22 cellular contexts compared by ENCODE assay signal in genomic region chr1:162635418-162635817, GRCh38. TPM values are rescaled to one million over a fixed set of nuclear protein-coding genes. Genes with fewer than 3 reads are reported as not detected.
DNase-seq lines count a peak whose midpoint lies in the region; ATAC-seq and TF ChIP-seq lines count a peak whose summit lies in the region.
"Had no signal": no experiment of that assay in that cellular context is flagged by ENCODE, and none has a peak within 500 bp of the region (broad histone marks: within the 10 kb centered on the region; RNA-seq: fewer than 3 reads in every experiment).

No MANE protein-coding gene starts in this region.

- DNase-seq in GM23248 (peak; percentile 50), astrocyte of the cerebellum (ENCODE audit: low read depth) (no peak), mesenchymal stem cell (no peak)
- DNase-seq in activated CD4-positive, alpha-beta T cell treated with anti-CD3 and anti-CD28 coated beads, Interleukin-2, amount 10 ng/mL, durations not matched to agents 7 days and 5 days = no peak
- DNase-seq: activated CD4-positive, alpha-beta T cell treated with anti-CD3 and anti-CD28 coated beads for 48 hours; activated naive CD4-positive, alpha-beta T cell; activated T-cell treated with anti-CD3 and anti-CD28 coated beads for 4 hours; body of pancreas; DND-41; dorsolateral prefrontal cortex; erythroblast; H7; Kasumi-1; NCI-H1105 treated with DMSO at 0.1 percent for 48 hours; stimulated activated CD4-positive, alpha-beta T cell treated with anti-CD3 and anti-CD28 coated beads, Interleukin-4, amount 100 ng/mL, for 4 hours; stimulated activated CD8-positive, alpha-beta memory T cell treated with anti-CD3 and anti-CD28 coated beads, Interleukin-4, amount 100 ng/mL, for 48 hours; testis had no signal

- no peak overlapping the region for H3K4ac ChIP-seq in mesenchymal stem cell (ENCODE audit: low read depth in 1 of 2, low read length in 2 of 2)

- H3K36me3 ChIP-seq in GM23248 (ENCODE audit: low read depth) = peaks cover 10% of the 10 kb centered on the region
- H3K36me3 ChIP-seq in mesenchymal stem cell (ENCODE audit: control insufficient read depth in 1 of 2, insufficient read depth in 2 of 2, low read depth in 1 of 2, low read length in 2 of 2) = peaks cover 0 to 15% of the 10 kb centered on the region in 2 experiments
- peaks cover 0 to 4% (median 0%) of the 10 kb centered on the region in 5 donors for H3K36me3 ChIP-seq in subcutaneous abdominal adipose tissue (ENCODE audit: control insufficient read depth in 5 of 5, insufficient read depth in 5 of 5, low read length in 5 of 5)

- H2AFZ ChIP-seq in GM23248 (no peak overlapping the region), mesenchymal stem cell (ENCODE audit: low read depth, low read length) (no peak overlapping the region)

- H2BK120ac ChIP-seq in mesenchymal stem cell (ENCODE audit: low read depth, low read length) = no peak overlapping the region

- no peak overlapping the region for H4K91ac ChIP-seq in mesenchymal stem cell (ENCODE audit: low read length)

- no peak overlapping the region for H2BK5ac ChIP-seq in mesenchymal stem cell (ENCODE audit: low read depth, low read length, poor library complexity, severe bottlenecking)

- H3K9me3 Mint-ChIP-seq in activated CD4-positive, alpha-beta T cell treated with anti-CD3 and anti-CD28 coated beads, Interleukin-2, amount 10 ng/mL, durations not matched to agents 7 days and 5 days = no peaks in the 10 kb centered on the region

- H3F3A ChIP-seq in GM23248 (ENCODE audit: insufficient read depth) = peaks cover 46% of the 10 kb centered on the region

- POLR2A ChIA-PET in activated CD4-positive, alpha-beta T cell treated with anti-CD3 and anti-CD28 coated beads, Interleukin-2, amount 10 ng/mL, durations not matched to agents 7 days and 5 days (lab: Charles Lee) = no interaction called here

- no peak for ATAC-seq in HG03432 (IDR thresholded peaks at IDR 0.05; ENCODE audit: unreplicated experiment)
- ATAC-seq in HG02759 (IDR thresholded peaks at IDR 0.05; ENCODE audit: unreplicated experiment) = no peak
- ATAC-seq: body of pancreas, Panc1 had no signal

- no peak overlapping the region for H3K14ac ChIP-seq in mesenchymal stem cell (ENCODE audit: low read length in 2 of 2)

- no peaks in the 10 kb centered on the region for H3K9me3 ChIP-seq in GM23248 (ENCODE audit: low read depth)
- no peaks in the 10 kb centered on the region for H3K9me3 ChIP-seq in mesenchymal stem cell (ENCODE audit: control insufficient read depth, low read length)
- no peaks in the 10 kb centered on the region for H3K9me3 ChIP-seq in subcutaneous abdominal adipose tissue (ENCODE audit: control insufficient read depth in 5 of 5, low read length in 5 of 5)
- H3K9me3 ChIP-seq: body of pancreas, testis had no signal

- no peak overlapping the region for H2AK5ac ChIP-seq in mesenchymal stem cell (ENCODE audit: low read length, severe bottlenecking)

- no peak overlapping the region for H3K23ac ChIP-seq in mesenchymal stem cell (ENCODE audit: low read length in 2 of 2)

- 27 to 30% methylated on average over 4 of the region's 4 CpGs for WGBS in GM23248 (ENCODE audit: low coverage in 1 of 2, low lambda C conversion rate in 2 of 2, missing lambda C conversion rate in 2 of 2), 2 experiments
- WGBS in mesenchymal stem cell = 88% methylated on average over 4 of the region's 4 CpGs

- peaks cover 7% of the 10 kb centered on the region for H3K27me3 Mint-ChIP-seq in activated CD4-positive, alpha-beta T cell treated with anti-CD3 and anti-CD28 coated beads, Interleukin-2, amount 10 ng/mL, durations not matched to agents 7 days and 5 days

- in situ Hi-C loops in GM23248 (cut with MboI) (no loop called here), astrocyte of the cerebellum (cut with HindIII; ENCODE audit: low sequenced_read_pairs) (no loop called here)

- CTCF ChIA-PET in activated CD4-positive, alpha-beta T cell treated with anti-CD3 and anti-CD28 coated beads, Interleukin-2, amount 10 ng/mL, durations not matched to agents 7 days and 5 days (lab: Charles Lee) = interaction anchor here (1.0 kb wide), 1 partner anchor 10 kb away, joined by 4 read pairs; no protein-coding TSS in a partner anchor

- H3K79me2 ChIP-seq in GM23248 (ENCODE audit: insufficient read depth) = peaks cover 82% of the 10 kb centered on the region

- H2BK15ac ChIP-seq in mesenchymal stem cell (ENCODE audit: low read depth, poor library complexity, severe bottlenecking) = no peak overlapping the region

- no peak overlapping the region for H4K8ac ChIP-seq in mesenchymal stem cell (ENCODE audit: low read length)

- H3K4me1 ChIP-seq in GM23248 (ENCODE audit: insufficient read depth) (peaks cover 36% of the 10 kb centered on the region), mesenchymal stem cell (ENCODE audit: control insufficient read depth, insufficient read depth, low read depth, low read length) (peaks cover 12% of the 10 kb centered on the region), subcutaneous abdominal adipose tissue (ENCODE audit: control insufficient read depth in 5 of 5, insufficient read depth in 5 of 5, low read length in 5 of 5) (peaks cover 0 to 47% (median 41%) of the 10 kb centered on the region in 5 donors)
- H3K4me1 ChIP-seq: body of pancreas, testis had no signal

- H3K9ac ChIP-seq in GM23248 (peak overlapping the region; percentile 99), mesenchymal stem cell (ENCODE audit: low read length) (peak overlapping the region; percentile 96), subcutaneous abdominal adipose tissue (ENCODE audit: low read length in 5 of 5) (peak overlapping the region in 1 of 5 donors; percentile 11)

- H3K4me3 ChIP-seq in GM23248 (peak overlapping the region; percentile 100), astrocyte of the cerebellum (ENCODE audit: low read depth, low read length) (peak overlapping the region; percentile 59), mesenchymal stem cell (ENCODE audit: insufficient read depth in 1 of 2, low read depth in 1 of 2, low read length in 2 of 2) (peak overlapping the region in 1 of 2 experiments; percentile 97), subcutaneous abdominal adipose tissue (ENCODE audit: low read depth in 1 of 5, low read length in 5 of 5) (peak overlapping the region in 4 of 5 donors; percentile 64 to 75 (median 72))
- H3K4me3 ChIP-seq: body of pancreas, testis had no signal

- no peak overlapping the region for H2BK12ac ChIP-seq in mesenchymal stem cell (ENCODE audit: low read length in 2 of 2)

- no peaks in the 10 kb centered on the region for H3K9me2 ChIP-seq in GM23248 (ENCODE audit: insufficient read depth)

- TF ChIP-seq CTCF in astrocyte of the cerebellum (IDR thresholded peaks at IDR 0.05; ENCODE audit: low read depth, low read length, missing control alignments) = no peak

- no peak overlapping the region for H3K27ac Mint-ChIP-seq in activated CD4-positive, alpha-beta T cell treated with anti-CD3 and anti-CD28 coated beads, Interleukin-2, amount 10 ng/mL, durations not matched to agents 7 days and 5 days
- H3K27ac Mint-ChIP-seq: CD14-positive monocyte had no signal

- H3K79me1 ChIP-seq in mesenchymal stem cell (replicated peaks; ENCODE audit: low read length, poor library complexity, severe bottlenecking) = peaks cover 8% of the 10 kb centered on the region

- H3K18ac ChIP-seq in mesenchymal stem cell (ENCODE audit: low read depth in 1 of 2, low read length in 2 of 2) = no peak overlapping the region

- H3K4me2 ChIP-seq in GM23248 (ENCODE audit: unreplicated experiment) = peak overlapping the region; percentile 100
- H3K4me2 ChIP-seq in mesenchymal stem cell (ENCODE audit: low read length, poor library complexity, severe bottlenecking) = no peak overlapping the region

- no peaks in the 10 kb centered on the region for H3K4me1 Mint-ChIP-seq in activated CD4-positive, alpha-beta T cell treated with anti-CD3 and anti-CD28 coated beads, Interleukin-2, amount 10 ng/mL, durations not matched to agents 7 days and 5 days
- H3K4me1 Mint-ChIP-seq: CD14-positive monocyte had no signal

- H3K27ac ChIP-seq in GM23248 (peak overlapping the region; percentile 6), mesenchymal stem cell (ENCODE audit: low read length, poor library complexity, severe bottlenecking) (no peak overlapping the region), subcutaneous abdominal adipose tissue (ENCODE audit: low read depth, low read length) (peak overlapping the region; percentile 93)
- H3K27ac ChIP-seq: body of pancreas, testis had no signal

- H3K4me3 Mint-ChIP-seq in activated CD4-positive, alpha-beta T cell treated with anti-CD3 and anti-CD28 coated beads, Interleukin-2, amount 10 ng/mL, durations not matched to agents 7 days and 5 days = no peak overlapping the region
- H3K4me3 Mint-ChIP-seq: CD14-positive monocyte had no signal

- no peaks in the 10 kb centered on the region for H3K36me3 Mint-ChIP-seq in activated CD4-positive, alpha-beta T cell treated with anti-CD3 and anti-CD28 coated beads, Interleukin-2, amount 10 ng/mL, durations not matched to agents 7 days and 5 days (ENCODE audit: low read depth)
- H3K36me3 Mint-ChIP-seq: CD14-positive monocyte had no signal

- no peaks in the 10 kb centered on the region for H3K27me3 ChIP-seq in GM23248 (replicated peaks; ENCODE audit: insufficient read depth)
- no peaks in the 10 kb centered on the region for H3K27me3 ChIP-seq in mesenchymal stem cell (ENCODE audit: control insufficient read depth in 1 of 2, insufficient read depth in 1 of 2, low read length in 2 of 2)
- H3K27me3 ChIP-seq in subcutaneous abdominal adipose tissue (ENCODE audit: control insufficient read depth in 5 of 5, insufficient read depth in 4 of 5, low read length in 5 of 5) = no peaks in the 10 kb centered on the region
- H3K27me3 ChIP-seq: body of pancreas, dorsolateral prefrontal cortex, testis had no signal

- peaks cover 20% of the 10 kb centered on the region; the same call in 1 of the 2 replicates for H4K20me1 ChIP-seq in GM23248 (ENCODE audit: insufficient read depth)

RNA-seq across cellular contexts. Expression of gene DDR2, which starts 3.2 kb away (rescaled TPM):
- 194 and 196 TPM in 2 replicates for total RNA-seq in GM23248 (2014; rRNA removed; shearing (Covaris generic))
- polyA plus RNA-seq in GM23248 (2016; fragmentation: Nextera tagmentation; extraction: Ambion mirVana) = 94.7 and 96.1 TPM in 2 replicates
- polyA plus RNA-seq in mesenchymal stem cell (2013, experiment 1 of 2) = 25.2 TPM
- 23.9 TPM for polyA plus RNA-seq in mesenchymal stem cell (2013, experiment 2 of 2)
- under 1 TPM; 0.02 to 0.35 TPM for total RNA-seq in activated CD4-positive, alpha-beta T cell treated with anti-CD3 and anti-CD28 coated beads, Interleukin-2, amount 10 ng/mL, durations not matched to agents 7 days and 5 days
- polyA plus RNA-seq: CD14-positive monocyte had no signal

Comparison
In these comparisons a context has a peak if more than half of its experiments do, and no peak if none do; other contexts are left out.
1. RNA of gene DDR2, which starts 3.2 kb away (total RNA-seq): 194 to 196 TPM in GM23248; 0.02 to 0.35 TPM in activated CD4-positive, alpha-beta T cell treated with anti-CD3 and anti-CD28 coated beads, Interleukin-2, amount 10 ng/mL, durations not matched to agents 7 days and 5 days; every median in the first group is over 100 times any median in the second.